In genomic region chr2:208253518-208254117, GRCh38 we compare ENCODE assay signal across 8 cellular contexts. TPM values are rescaled to one million over a fixed set of nuclear protein-coding genes. Genes with fewer than 3 reads are reported as not detected.
DNase-seq lines count a peak whose midpoint lies in the region; ATAC-seq and TF ChIP-seq lines count a peak whose summit lies in the region.

No MANE protein-coding gene starts in this region.

- H3K79me2 ChIP-seq in Loucy (ENCODE audit: insufficient read depth, low read length) (peaks cover 66% of the 10 kb centered on the region), neural cell (replicated peaks; ENCODE audit: insufficient read depth, low read length) (peaks cover 43% of the 10 kb centered on the region)

- H3K9ac ChIP-seq in Loucy (ENCODE audit: low read depth, low read length, poor library complexity, severe bottlenecking) (peak overlapping the region; percentile 92), neural cell (ENCODE audit: low read length) (peak overlapping the region; percentile 92)

- no peak for TF ChIP-seq EP300 in neural cell (conservative IDR thresholded peaks at IDR 0.05; ENCODE audit: poor library complexity, severe bottlenecking)

- H2AFZ ChIP-seq in Loucy (ENCODE audit: low read length) = no peak overlapping the region
- H2AFZ ChIP-seq in neural cell (ENCODE audit: low read depth, low read length) = peak overlapping the region; percentile 6

- peaks cover 61% of the 10 kb centered on the region for H3K4me1 ChIP-seq in Loucy (ENCODE audit: insufficient read depth, low read length, poor library complexity, severe bottlenecking)
- peaks cover 6% of the 10 kb centered on the region for H3K4me1 ChIP-seq in effector memory CD4-positive, alpha-beta T cell (ENCODE audit: control insufficient read depth, insufficient read depth, low read length, poor library complexity, severe bottlenecking)

- TF ChIP-seq RAD21 in neural cell (conservative IDR thresholded peaks at IDR 0.05) = no peak

- H3K27ac ChIP-seq in C4-2B (peak overlapping the region; percentile 93), neural cell (ENCODE audit: low read length) (peak overlapping the region; percentile 94)
- peak overlapping the region; percentile 43 for H3K27ac ChIP-seq in effector memory CD4-positive, alpha-beta T cell (ENCODE audit: insufficient read depth, low read length, poor library complexity, severe bottlenecking)

- DNase-seq in effector memory CD4-positive, alpha-beta T cell = no peak
- DNase-seq in UCSD-AML1 (lab: John Stamatoyannopoulos, UW; ENCODE audit: unreplicated experiment) (no peak), C1 segment of cervical spinal cord (lab: John Stamatoyannopoulos, UW) (no peak)
- no peak for DNase-seq in stimulated activated naive CD4-positive, alpha-beta T cell treated with Interleukin-2 at 50 U/mL for 16 hours (lab: John Stamatoyannopoulos, UW)

- no peak for ATAC-seq in HG03571 (IDR thresholded peaks at IDR 0.05; ENCODE audit: unreplicated experiment)

- H3K36me3 ChIP-seq in Loucy (ENCODE audit: insufficient read depth, low read length) (peaks cover 31% of the 10 kb centered on the region), neural cell (ENCODE audit: insufficient read depth, low read length) (no peaks in the 10 kb centered on the region)
- H3K36me3 ChIP-seq in effector memory CD4-positive, alpha-beta T cell (ENCODE audit: control insufficient read depth, insufficient read depth, low read length) = peaks cover 1% of the 10 kb centered on the region

- H3F3A ChIP-seq in Loucy (ENCODE audit: low read depth) (no peaks in the 10 kb centered on the region), neural cell (ENCODE audit: insufficient read depth, low read length, poor library complexity, severe bottlenecking) (peaks cover 5% of the 10 kb centered on the region)

- H3K27me3 ChIP-seq in Loucy (ENCODE audit: insufficient read depth, low read length, poor library complexity, severe bottlenecking) (no peaks in the 10 kb centered on the region), neural cell (ENCODE audit: insufficient read depth, low read depth, low read length) (no peaks in the 10 kb centered on the region)
- H3K27me3 ChIP-seq in effector memory CD4-positive, alpha-beta T cell (replicated peaks; ENCODE audit: control insufficient read depth, insufficient read depth, low read length, poor library complexity, severe bottlenecking) = no peaks in the 10 kb centered on the region

- no peaks in the 10 kb centered on the region for H3K9me3 ChIP-seq in Loucy (ENCODE audit: insufficient read depth, low read depth, low read length)
- H3K9me3 ChIP-seq in effector memory CD4-positive, alpha-beta T cell (ENCODE audit: control insufficient read depth, low read length) = no peaks in the 10 kb centered on the region
- H3K9me3 ChIP-seq in neural cell (ENCODE audit: low read length) = no peaks in the 10 kb centered on the region

- peak overlapping the region; percentile 94 for H3K4me3 ChIP-seq in Loucy (ENCODE audit: low read length, poor library complexity, severe bottlenecking)
- H3K4me3 ChIP-seq in effector memory CD4-positive, alpha-beta T cell (ENCODE audit: insufficient read depth, low read depth, low read length, poor library complexity, severe bottlenecking) = peak overlapping the region; percentile 69
- peak overlapping the region; percentile 91 for H3K4me3 ChIP-seq in neural cell (ENCODE audit: low read length)

- H4K20me1 ChIP-seq in Loucy (ENCODE audit: insufficient read depth, low read length, poor library complexity, severe bottlenecking) = peaks cover 50% of the 10 kb centered on the region
- H4K20me1 ChIP-seq in neural cell (ENCODE audit: insufficient read depth) = no peaks in the 10 kb centered on the region

- TF ChIP-seq CTCF in C4-2B (conservative IDR thresholded peaks at IDR 0.05) (no peak), Loucy (conservative IDR thresholded peaks at IDR 0.05; ENCODE audit: low read length) (no peak), neural cell (IDR thresholded peaks at IDR 0.05; ENCODE audit: poor library complexity, severe bottlenecking) (no peak)

- H3K9me2 ChIP-seq in Loucy (replicated peaks; ENCODE audit: low read depth, low read length) = no peaks in the 10 kb centered on the region
- H3K9me2 ChIP-seq in neural cell (ENCODE audit: insufficient read depth, low read length) = no peaks in the 10 kb centered on the region

- H3K4me2 ChIP-seq in Loucy (ENCODE audit: low read depth, low read length, poor library complexity, severe bottlenecking) (peak overlapping the region; percentile 94), neural cell (ENCODE audit: low read length) (peak overlapping the region; percentile 97)

TF ChIP-seq in neural cell, 6 proteins besides CTCF, POLR2A, EP300 and RAD21:
- no peak for TF ChIP-seq SMC3 (conservative IDR thresholded peaks at IDR 0.05; ENCODE audit: poor library complexity)
- no peak for TF ChIP-seq POLR2AphosphoS5 (IDR thresholded peaks at IDR 0.05)
- no peak for TF ChIP-seq REST (IDR thresholded peaks at IDR 0.05; ENCODE audit: borderline replicate concordance)
- TF ChIP-seq MXI1 (conservative IDR thresholded peaks at IDR 0.05; ENCODE audit: poor library complexity, severe bottlenecking) = no peak
- no peak for TF ChIP-seq EZH2 (IDR thresholded peaks at IDR 0.05; ENCODE audit: borderline replicate concordance, insufficient read depth, low read length, poor library complexity, severe bottlenecking)
- no peak for TF ChIP-seq TAF1 (IDR thresholded peaks at IDR 0.05; ENCODE audit: low read depth)

RNA-seq across cellular contexts. Expression of gene IDH1, which starts 1.3 kb away (rescaled TPM):
- 316 and 354 TPM in 2 replicates for polyA plus RNA-seq in neural cell
- 336 and 342 TPM in 2 replicates for polyA minus RNA-seq in neural cell

RNA-seq across cellular contexts. Expression of gene PIKFYVE, which starts 12.4 kb away (rescaled TPM):
- 23.2 and 27.1 TPM in 2 replicates for polyA plus RNA-seq in neural cell
- polyA minus RNA-seq in neural cell = 48.0 and 66.4 TPM in 2 replicates

Comparison
In these comparisons a context has a peak if more than half of its experiments do, and no peak if none do; other contexts are left out.
1. H3K27ac ChIP-seq: peak in every context shown above with its lines; median percentile 94 in neural cell; 93 in C4-2B; 43 in effector memory CD4-positive, alpha-beta T cell.